In the genomic region with DNA sequence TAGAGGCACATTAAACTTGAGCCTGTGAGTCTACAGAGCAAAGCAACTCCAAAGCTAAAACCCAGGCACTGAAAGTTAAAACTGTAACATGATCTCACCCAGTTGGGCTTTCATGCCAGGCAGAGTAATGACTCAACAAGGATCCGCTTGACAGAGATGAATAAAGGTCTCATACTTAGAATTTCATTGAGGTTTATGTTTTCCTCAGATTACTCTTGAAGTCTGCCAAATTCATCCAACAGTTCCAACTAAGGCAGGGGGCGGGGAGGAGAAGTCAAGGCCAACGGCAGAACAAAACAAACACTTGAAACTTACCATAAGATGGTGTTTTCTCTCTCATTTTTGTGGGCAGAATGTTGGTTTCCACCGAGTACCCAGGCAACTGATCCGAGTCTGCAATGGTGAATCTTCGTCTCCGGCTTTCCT, we compare ENCODE assay signal across 8 cellular contexts. TPM values are rescaled to one million over a fixed set of nuclear protein-coding genes. Genes with fewer than 3 reads are reported as not detected.
DNase-seq lines count a peak whose midpoint lies in the region; ATAC-seq lines count a peak whose summit lies in the region.

No MANE protein-coding gene starts in this region.

- H3K27ac Mint-ChIP-seq in activated T-cell treated with anti-CD3 and anti-CD28 coated beads, Interleukin-2, amount 50 U/mL, for 72 hours, result peak overlapping the region; percentile 16

- intact Hi-C loops in left cardiac atrium (cut with DNase I), result no loop called here

- ATAC-seq in HG03439 (IDR thresholded peaks at IDR 0.05; ENCODE audit: unreplicated experiment) (peak; percentile 79), left cardiac atrium (peak; percentile 93)
- peak; percentile 95 to 97 for ATAC-seq in activated T-cell treated with anti-CD3 and anti-CD28 coated beads, Interleukin-2, amount 50 U/mL, for 72 hours (replicated peaks in 1 of 2)

- H3K36me3 Mint-ChIP-seq in activated T-cell treated with anti-CD3 and anti-CD28 coated beads, Interleukin-2, amount 50 U/mL, for 72 hours (ENCODE audit: insufficient read depth in 2 of 2), result no peaks in the 10 kb centered on the region

- DNase-seq in GM03348 (ENCODE audit: low spot score) (peak; percentile 88), left cardiac atrium (peak; percentile 40), skeletal muscle cell (ENCODE audit: low read depth) (peak; percentile 92), retina (no peak), HuH-7 (ENCODE audit: low spot score) (no peak)
- peak; percentile 65 to 75 for DNase-seq in activated T-cell treated with anti-CD3 and anti-CD28 coated beads, Interleukin-2, amount 50 U/mL, for 72 hours
- no peak for DNase-seq in activated CD4-positive, alpha-beta T cell treated with anti-CD3 and anti-CD28 coated beads, Interleukin-2, amount 50 U/mL, for 4 hours

- H3K9me3 Mint-ChIP-seq in activated T-cell treated with anti-CD3 and anti-CD28 coated beads, Interleukin-2, amount 50 U/mL, for 72 hours, result no peaks in the 10 kb centered on the region

- peak overlapping the region; percentile 34 to 42 for H3K4me3 Mint-ChIP-seq in activated T-cell treated with anti-CD3 and anti-CD28 coated beads, Interleukin-2, amount 50 U/mL, for 72 hours

- peaks cover 42% of the 10 kb centered on the region for H3K27me3 Mint-ChIP-seq in activated T-cell treated with anti-CD3 and anti-CD28 coated beads, Interleukin-2, amount 50 U/mL, for 72 hours (ENCODE audit: low read depth)

- H3K4me1 Mint-ChIP-seq in activated T-cell treated with anti-CD3 and anti-CD28 coated beads, Interleukin-2, amount 50 U/mL, for 72 hours (ENCODE audit: low read depth), result peaks cover 16% of the 10 kb centered on the region

- H3K4me3 ChIP-seq in skeletal muscle cell (ENCODE audit: low read depth, low read length), result no peak overlapping the region

RNA-seq across cellular contexts. Expression of a gene that starts 54.0 kb away (rescaled TPM):
- total RNA-seq in activated T-cell treated with anti-CD3 and anti-CD28 coated beads, Interleukin-2, amount 50 U/mL, for 72 hours, result 10 to 100 TPM; 17.6 to 20.4 TPM
- 1 to 10 TPM in 1 of 2 donors, under 1 TPM in 1; 0.99 to 1.2 TPM for total RNA-seq in left cardiac atrium

Comparison
In these comparisons a context has a peak if more than half of its experiments do, and no peak if none do; other contexts are left out.
1. DNase-seq: peak in GM03348 (single experiment), activated T-cell treated with anti-CD3 and anti-CD28 coated beads, Interleukin-2, amount 50 U/mL, for 72 hours (2 of 2), left cardiac atrium (single experiment) and skeletal muscle cell (single experiment); none in retina (single experiment), HuH-7 (single experiment) and activated CD4-positive, alpha-beta T cell treated with anti-CD3 and anti-CD28 coated beads, Interleukin-2, amount 50 U/mL, for 4 hours (0 of 2).
2. RNA of a gene that starts 54.0 kb away (total RNA-seq): 17.6 to 20.4 TPM in activated T-cell treated with anti-CD3 and anti-CD28 coated beads, Interleukin-2, amount 50 U/mL, for 72 hours; 0.99 to 1.2 TPM in left cardiac atrium; every median in the first group is over 4 times any median in the second.
3. Peak in every context shown above with its lines, with median percentiles within 50 percentile points of each other: ATAC-seq.